8 cellular contexts compared by ENCODE assay signal in the genomic region with DNA sequence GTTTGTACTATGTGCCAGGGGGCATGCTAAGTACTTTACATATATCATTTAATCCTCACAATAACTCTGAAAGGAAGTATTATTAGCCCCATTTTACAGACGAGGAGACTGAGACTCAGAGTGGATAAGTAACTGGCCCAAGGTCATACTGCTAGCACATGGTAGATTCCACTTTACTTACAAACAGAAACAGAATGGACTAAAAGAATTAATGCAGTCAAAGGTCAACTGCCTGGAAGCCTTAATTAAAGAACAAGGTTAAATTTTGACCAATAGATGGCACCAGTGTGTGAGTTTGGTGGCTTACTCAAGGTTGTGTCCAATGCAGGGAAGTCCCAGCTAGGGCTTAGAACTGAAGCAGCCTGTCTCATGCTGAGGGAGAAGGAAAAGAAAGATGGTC. TPM values are rescaled to one million over a fixed set of nuclear protein-coding genes. Genes with fewer than 3 reads are reported as not detected.
A peak's percentile ranks its signal among the peaks of the same experiment; 100 is the strongest.
DNase-seq lines count a peak whose midpoint lies in the region; ATAC-seq and TF ChIP-seq lines count a peak whose summit lies in the region.

No MANE protein-coding gene starts in this region.

- no peak overlapping the region for H3K27ac Mint-ChIP-seq in activated naive CD4-positive, alpha-beta T cell treated with anti-CD3 and anti-CD28 coated beads, Interleukin-2, amount 50 U/mL, for 72 hours
- H3K27ac Mint-ChIP-seq in T-cell: no peak overlapping the region
- no peak overlapping the region for H3K27ac Mint-ChIP-seq in type B pancreatic cell

- no peaks in the 10 kb centered on the region for H3K9me3 Mint-ChIP-seq in activated naive CD4-positive, alpha-beta T cell treated with anti-CD3 and anti-CD28 coated beads, Interleukin-2, amount 50 U/mL, for 72 hours
- H3K9me3 Mint-ChIP-seq in T-cell: no peaks in the 10 kb centered on the region
- H3K9me3 Mint-ChIP-seq in type B pancreatic cell: no peaks in the 10 kb centered on the region

- ATAC-seq in activated naive CD4-positive, alpha-beta T cell treated with anti-CD3 and anti-CD28 coated beads, Interleukin-2, amount 50 U/mL, for 72 hours: peak; percentile 63 to 69
- ATAC-seq in GM21786 (IDR thresholded peaks at IDR 0.05; ENCODE audit: unreplicated experiment) (peak; percentile 51), T-cell (replicated peaks in 1 of 4) (peak in 3 of 4 experiments; percentile 45 to 54 (median 47))

- no peak for DNase-seq in activated naive CD4-positive, alpha-beta T cell treated with anti-CD3 and anti-CD28 coated beads, Interleukin-2, amount 50 U/mL, for 72 hours (ENCODE audit: low spot score in 2 of 2)
- no peak for DNase-seq in activated naive CD4-positive, alpha-beta T cell (lab: John Stamatoyannopoulos, UW)
- DNase-seq in Kasumi-1 (lab: John Stamatoyannopoulos, UW) (peak; percentile 36 to 39), T-cell (peak in 3 of 34 experiments; percentile 2 to 9 (median 3)), hepatic stellate cell (ENCODE audit: low spot score) (peak; percentile 20), type B pancreatic cell (ENCODE audit: extremely low spot score, unreplicated experiment) (no peak)
- no peak for DNase-seq in activated effector memory CD4-positive, alpha-beta T cell treated with Interleukin-2 at 50 U/mL for 16 hours

- POLR2A ChIA-PET in T-cell (lab: Charles Lee): interaction anchor here (0.6 to 0.7 kb wide), 3 partner anchors 44 to 596 kb away, joined by 5 to 10 read pairs (median 9); no protein-coding TSS in a partner anchor

- H3K4me3 Mint-ChIP-seq in T-cell (no peak overlapping the region), type B pancreatic cell (no peak overlapping the region)

- no peaks in the 10 kb centered on the region for H3K36me3 Mint-ChIP-seq in activated naive CD4-positive, alpha-beta T cell treated with anti-CD3 and anti-CD28 coated beads, Interleukin-2, amount 50 U/mL, for 72 hours
- H3K36me3 Mint-ChIP-seq in T-cell: no peaks in the 10 kb centered on the region
- no peaks in the 10 kb centered on the region for H3K36me3 Mint-ChIP-seq in type B pancreatic cell

- peak; percentile 58 for TF ChIP-seq CTCF in type B pancreatic cell (conservative IDR thresholded peaks at IDR 0.05)

- H3K4me1 Mint-ChIP-seq in T-cell (no peaks in the 10 kb centered on the region), type B pancreatic cell (ENCODE audit: unreplicated experiment) (no peaks in the 10 kb centered on the region)

- H3K27me3 Mint-ChIP-seq in T-cell (peaks cover 0 to 17% of the 10 kb centered on the region in 2 donors), type B pancreatic cell (no peaks in the 10 kb centered on the region)

- CTCF ChIA-PET in T-cell (lab: Charles Lee): interaction anchor here (0.5 to 1.9 kb wide), 11 partner anchors 11 to 996 kb away, joined by 3 to 12 read pairs (median 5); a partner anchor contains a TSS

RNA-seq across cellular contexts. Expression of a gene that starts 4.7 kb away (rescaled TPM):
- not detected for total RNA-seq in activated naive CD4-positive, alpha-beta T cell treated with anti-CD3 and anti-CD28 coated beads, Interleukin-2, amount 50 U/mL, for 72 hours
- total RNA-seq in T-cell: not detected
- total RNA-seq in type B pancreatic cell (ENCODE audit: low replicate concordance): 3.4 TPM in 1 of 2 replicates, not detected in the other

RNA-seq across cellular contexts. Expression of a gene that starts 21.7 kb away (rescaled TPM):
- not detected for total RNA-seq in activated naive CD4-positive, alpha-beta T cell treated with anti-CD3 and anti-CD28 coated beads, Interleukin-2, amount 50 U/mL, for 72 hours
- total RNA-seq in T-cell (under 1 TPM in 2 of 5 donors, not detected in 3; 0.07 to 0.13 TPM), type B pancreatic cell (ENCODE audit: low replicate concordance) (4.7 and 4.9 TPM in 2 replicates)

Comparison
In these comparisons a context has a peak if more than half of its experiments do, and no peak if none do; other contexts are left out.
1. DNase-seq: peak in Kasumi-1 (2 of 2) and hepatic stellate cell (single experiment); none in activated naive CD4-positive, alpha-beta T cell treated with anti-CD3 and anti-CD28 coated beads, Interleukin-2, amount 50 U/mL, for 72 hours (0 of 2), activated naive CD4-positive, alpha-beta T cell (0 of 4), type B pancreatic cell (single experiment) and activated effector memory CD4-positive, alpha-beta T cell treated with Interleukin-2 at 50 U/mL for 16 hours (single experiment).
2. Peak in every context shown above with its lines, with median percentiles within 50 percentile points of each other: ATAC-seq.